Comparison of ENCODE assay signal across 2 cellular contexts in the genomic region with DNA sequence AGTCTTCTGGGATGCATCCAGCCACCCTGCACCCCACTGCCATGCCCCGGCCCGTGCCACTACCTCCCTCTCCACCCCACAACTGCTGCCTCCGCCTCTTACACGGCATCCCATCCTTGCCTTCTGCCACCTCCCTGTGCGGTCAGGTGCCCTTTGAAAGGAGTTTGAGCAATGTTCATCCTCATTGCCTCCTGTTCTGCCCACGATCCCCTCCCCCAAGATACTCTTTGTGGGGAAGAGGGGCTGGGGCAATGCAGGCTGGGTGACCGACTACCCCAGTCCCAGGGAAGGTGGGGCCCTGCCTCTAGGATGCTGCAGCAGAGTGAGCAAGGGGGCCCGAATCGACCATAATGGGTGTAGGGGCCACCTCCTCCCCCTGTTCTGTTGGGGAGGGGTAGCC.
TF ChIP-seq lines count a peak whose summit lies in the region.

No MANE protein-coding gene starts in this region.

TF ChIP-seq in A549, 52 proteins besides CTCF, POLR2A, EP300 and RAD21:
- TF ChIP-seq KDM5A (IDR thresholded peaks at IDR 0.05) = no peak
- TF ChIP-seq, protein P1, sequence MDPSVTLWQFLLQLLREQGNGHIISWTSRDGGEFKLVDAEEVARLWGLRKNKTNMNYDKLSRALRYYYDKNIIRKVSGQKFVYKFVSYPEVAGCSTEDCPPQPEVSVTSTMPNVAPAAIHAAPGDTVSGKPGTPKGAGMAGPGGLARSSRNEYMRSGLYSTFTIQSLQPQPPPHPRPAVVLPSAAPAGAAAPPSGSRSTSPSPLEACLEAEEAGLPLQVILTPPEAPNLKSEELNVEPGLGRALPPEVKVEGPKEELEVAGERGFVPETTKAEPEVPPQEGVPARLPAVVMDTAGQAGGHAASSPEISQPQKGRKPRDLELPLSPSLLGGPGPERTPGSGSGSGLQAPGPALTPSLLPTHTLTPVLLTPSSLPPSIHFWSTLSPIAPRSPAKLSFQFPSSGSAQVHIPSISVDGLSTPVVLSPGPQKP (IDR thresholded peaks at IDR 0.05; ENCODE audit: low read depth, low read length) = no peak
- no peak for TF ChIP-seq RFX5 (IDR thresholded peaks at IDR 0.05)
- TF ChIP-seq EHF (CRISPR knock-in tag; IDR thresholded peaks at IDR 0.05) = no peak
- TF ChIP-seq ZNF302 (CRISPR knock-in tag; IDR thresholded peaks at IDR 0.05) = no peak
- TF ChIP-seq NFE2L2 (conservative IDR thresholded peaks at IDR 0.05; ENCODE audit: low read length) = no peak
- no peak for TF ChIP-seq RNF2 (IDR thresholded peaks at IDR 0.05; ENCODE audit: borderline replicate concordance, low read depth)
- TF ChIP-seq, protein P2, sequence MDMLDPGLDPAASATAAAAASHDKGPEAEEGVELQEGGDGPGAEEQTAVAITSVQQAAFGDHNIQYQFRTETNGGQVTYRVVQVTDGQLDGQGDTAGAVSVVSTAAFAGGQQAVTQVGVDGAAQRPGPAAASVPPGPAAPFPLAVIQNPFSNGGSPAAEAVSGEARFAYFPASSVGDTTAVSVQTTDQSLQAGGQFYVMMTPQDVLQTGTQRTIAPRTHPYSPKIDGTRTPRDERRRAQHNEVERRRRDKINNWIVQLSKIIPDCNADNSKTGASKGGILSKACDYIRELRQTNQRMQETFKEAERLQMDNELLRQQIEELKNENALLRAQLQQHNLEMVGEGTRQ (IDR thresholded peaks at IDR 0.05) = no peak
- TF ChIP-seq NPAS2 (CRISPR knock-in tag; IDR thresholded peaks at IDR 0.05; ENCODE audit: borderline replicate concordance) = no peak

TF ChIP-seq in H1, 55 proteins besides CTCF, POLR2A, EP300 and RAD21:
- TF ChIP-seq JUN (IDR thresholded peaks at IDR 0.05; ENCODE audit: low read depth, low read length) = no peak
- TF ChIP-seq TCF12 (IDR thresholded peaks at IDR 0.05; ENCODE audit: low read depth, low read length) = no peak
- TF ChIP-seq RFX5 (IDR thresholded peaks at IDR 0.05; ENCODE audit: borderline replicate concordance, low read depth, low read length) = no peak
- TF ChIP-seq CREB1 (IDR thresholded peaks at IDR 0.05) = no peak
